15 cellular contexts compared by ENCODE assay signal in the genomic region with DNA sequence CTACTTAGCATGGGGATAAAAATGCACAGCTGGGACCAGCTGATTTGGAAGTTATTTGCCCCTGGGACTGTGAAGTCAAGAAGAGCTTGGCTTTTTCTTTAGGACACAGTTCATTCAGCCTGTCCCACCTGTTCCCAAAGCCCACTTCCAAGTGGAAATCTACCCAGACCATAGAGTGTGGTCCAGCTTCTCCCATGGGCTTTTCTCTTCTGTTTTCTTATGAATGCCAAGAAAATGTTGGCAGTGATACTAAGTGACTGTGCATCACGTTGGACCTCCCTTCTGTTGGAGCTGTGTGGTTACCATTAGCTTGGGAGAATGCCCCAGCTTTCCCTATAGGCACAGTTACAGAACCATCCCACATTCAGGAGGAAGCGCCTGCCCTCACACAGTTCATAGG.
"Had no signal": no experiment of that assay in that cellular context is flagged by ENCODE, and none has a peak within 500 bp of the region (broad histone marks: within the 10 kb centered on the region; RNA-seq: fewer than 3 reads in every experiment).

No MANE protein-coding gene starts in this region.

- ATAC-seq: activated CD8-positive, alpha-beta memory T cell treated with anti-CD3 and anti-CD28 coated beads, Interleukin-2, amount 10 ng/mL, durations not matched to agents 7 days and 5 days; effector memory CD8-positive, alpha-beta T cell had no signal

- DNase-seq: activated B cell treated with CpG ODN at 0.5 μM for 24 hours; activated CD4-positive, alpha-beta memory T cell treated with anti-CD3 and anti-CD28 coated beads, Interleukin-2, amount 10 ng/mL, durations not matched to agents 7 days and 5 days; activated CD4-positive, alpha-beta T cell treated with anti-CD3 and anti-CD28 coated beads for 48 hours; activated CD8-positive, alpha-beta memory T cell treated with anti-CD3 and anti-CD28 coated beads, Interleukin-2, amount 10 ng/mL, durations not matched to agents 7 days and 5 days; activated naive CD8-positive, alpha-beta T cell treated with anti-CD3 and anti-CD28 coated beads for 36 hours; amniotic stem cell; dermis blood vessel endothelial cell; effector memory CD8-positive, alpha-beta T cell; esophagus squamous epithelium; immature natural killer cell; kidney glomerular epithelial cell; naive B cell; stimulated activated CD4-positive, alpha-beta T cell treated with anti-CD3 and anti-CD28 coated beads, Interleukin-4, amount 100 ng/mL, for 1 hour; stomach; testis had no signal
